29 cellular contexts compared by ENCODE assay signal in the genomic region with DNA sequence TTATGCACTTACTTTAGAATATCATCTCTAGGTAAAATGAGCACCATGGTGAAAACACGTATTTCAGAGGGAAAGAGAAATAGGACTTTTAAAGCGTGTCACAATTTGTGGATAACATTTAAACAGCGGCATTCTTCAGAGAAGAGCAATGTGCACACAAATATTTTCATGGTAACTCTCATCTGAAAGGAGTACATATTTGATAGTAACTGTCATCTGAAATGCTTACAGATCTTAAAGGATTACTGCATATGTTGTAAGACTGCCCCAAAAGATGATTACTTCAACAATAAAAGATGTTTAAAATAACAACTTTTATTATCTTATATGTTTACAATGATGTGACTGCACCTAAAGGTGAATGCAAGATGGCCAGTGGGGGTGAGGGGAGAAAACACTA.
"Had no signal": no experiment of that assay in that cellular context is flagged by ENCODE, and none has a peak within 500 bp of the region (broad histone marks: within the 10 kb centered on the region; RNA-seq: fewer than 3 reads in every experiment).

No MANE protein-coding gene starts in this region.

- H3K27ac ChIP-seq: adrenal gland, ascending aorta, foreskin keratinocyte, left lung, neural progenitor cell, parathyroid adenoma, psoas muscle, suprapubic skin, tibial artery, upper lobe of right lung had no signal

- H3K4me1 ChIP-seq: adrenal gland, ascending aorta, foreskin keratinocyte, heart left ventricle, left lung, neural progenitor cell, parathyroid adenoma, psoas muscle, suprapubic skin, tibial artery, upper lobe of right lung had no signal

- H3K36me3 ChIP-seq: adrenal gland, ascending aorta, heart left ventricle, left lung, neural progenitor cell, suprapubic skin, tibial artery, upper lobe of right lung had no signal

- DNase-seq: activated CD4-positive, alpha-beta T cell treated with anti-CD3 and anti-CD28 coated beads for 4 hours; activated CD4-positive, alpha-beta T cell treated with anti-CD3 and anti-CD28 coated beads, Interleukin-2, amount 50 U/mL, for 4 hours; activated CD4-positive, CD25-positive, alpha-beta regulatory T cell; activated effector memory CD4-positive, alpha-beta T cell treated with Interleukin-2 at 50 U/mL for 16 hours; activated naive CD4-positive, alpha-beta T cell treated with Interleukin-2 at 50 U/mL for 16 hours; adrenal gland; caudate nucleus; endodermal cell; heart left ventricle; hypothalamus; immature natural killer cell; left lung; mesendoderm; natural killer cell; occipital lobe; psoas muscle; stimulated activated CD4-positive, alpha-beta T cell treated with anti-CD3 and anti-CD28 coated beads, Interleukin-2, amount 100 ng/mL, for 24 hours; stimulated activated naive CD4-positive, alpha-beta T cell; T-helper 2 cell; tibial artery; upper lobe of right lung had no signal

- H3K9ac ChIP-seq: neural progenitor cell, parathyroid adenoma had no signal

- H3K9me3 ChIP-seq: adrenal gland, ascending aorta, heart left ventricle, left lung, psoas muscle, suprapubic skin, tibial artery, upper lobe of right lung had no signal

- ATAC-seq: esophagus mucosa, foreskin keratinocyte, left lung, natural killer cell, psoas muscle, upper lobe of right lung had no signal

- H3K4me3 ChIP-seq: adrenal gland, ascending aorta, heart left ventricle, left lung, lung, neural progenitor cell, psoas muscle, smooth muscle cell, suprapubic skin, tibial artery, upper lobe of right lung had no signal

- H3K27me3 ChIP-seq: adrenal gland, ascending aorta, foreskin keratinocyte, heart left ventricle, left lung, neural progenitor cell, suprapubic skin, tibial artery, upper lobe of right lung had no signal

- H3K4me2 ChIP-seq: neural progenitor cell, smooth muscle cell had no signal

- H2AFZ ChIP-seq: neural progenitor cell, parathyroid adenoma had no signal
